In the genomic region with DNA sequence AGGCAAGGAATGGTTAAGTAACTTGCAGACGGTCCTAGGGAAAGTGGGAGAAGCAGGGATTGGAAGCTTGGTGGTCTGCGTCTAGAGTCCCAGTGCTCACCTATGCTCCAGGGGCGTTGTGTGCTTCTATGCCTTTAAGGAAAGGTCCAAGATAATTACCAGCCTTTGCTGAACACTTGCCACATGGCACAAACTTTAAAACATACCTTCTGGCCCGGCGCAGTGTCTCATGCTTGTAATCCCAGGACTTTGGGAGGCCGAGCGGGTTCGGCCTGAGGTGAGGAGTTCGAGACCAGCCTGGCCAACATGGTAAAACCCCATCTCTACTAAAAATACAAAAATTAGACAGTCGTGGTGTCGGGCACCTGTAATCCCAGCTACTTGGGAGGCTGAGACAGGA, we compare ENCODE assay signal across 14 cellular contexts. TPM values are rescaled to one million over a fixed set of nuclear protein-coding genes. Genes with fewer than 3 reads are reported as not detected.
A peak's percentile ranks its signal among the peaks of the same experiment; 100 is the strongest.
DNase-seq lines count a peak whose midpoint lies in the region; ATAC-seq, FAIRE-seq and TF ChIP-seq lines count a peak whose summit lies in the region.
"Had no signal": no experiment of that assay in that cellular context is flagged by ENCODE, and none has a peak within 500 bp of the region (broad histone marks: within the 10 kb centered on the region; RNA-seq: fewer than 3 reads in every experiment).

No MANE protein-coding gene starts in this region.

- H3K4me1 ChIP-seq in SK-N-SH (ENCODE audit: control insufficient read depth in 1 of 2, insufficient read depth in 2 of 2, low read depth in 1 of 2, low read length in 1 of 2): peaks cover 11 to 30% of the 10 kb centered on the region in 2 experiments; a peak in 2 of 4 replicates
- H3K4me1 ChIP-seq in PC-9 (replicated peaks; ENCODE audit: insufficient read depth): peaks cover 41% of the 10 kb centered on the region
- peaks cover 4 to 87% (median 42%) of the 10 kb centered on the region in 3 donors for H3K4me1 ChIP-seq in gastroesophageal sphincter
- peaks cover 20% of the 10 kb centered on the region for H3K4me1 ChIP-seq in smooth muscle cell (ENCODE audit: low read depth)
- H3K4me1 ChIP-seq in colonic mucosa: peaks cover 20% of the 10 kb centered on the region
- peaks cover 22 to 56% (median 37%) of the 10 kb centered on the region in 3 donors for H3K4me1 ChIP-seq in pancreas

- H3K4me2 ChIP-seq in SK-N-SH: peak overlapping the region; percentile 81; the same call in 1 of the 2 replicates
- peak overlapping the region; percentile 100 for H3K4me2 ChIP-seq in PC-9
- H3K4me2 ChIP-seq in smooth muscle cell: peak overlapping the region; percentile 97

- H3K36me3 ChIP-seq in SK-N-SH (replicated peaks in 1 of 2; ENCODE audit: control insufficient read depth in 1 of 2, insufficient read depth in 2 of 2, low read length in 1 of 2) (peaks cover 0 to 2% of the 10 kb centered on the region in 2 experiments), PC-9 (ENCODE audit: low read depth) (0 out of 2 replicates have a peak, but pooled peaks cover 16% of the 10 kb centered on the region), gastroesophageal sphincter (peaks cover 0 to 7% of the 10 kb centered on the region in 2 donors), smooth muscle cell (ENCODE audit: low read depth) (no peaks in the 10 kb centered on the region), colonic mucosa (no peaks in the 10 kb centered on the region), pancreas (no peaks in the 10 kb centered on the region)

- H3K9ac ChIP-seq in SK-N-SH (no peak overlapping the region), smooth muscle cell (ENCODE audit: low read depth) (no peak overlapping the region), colonic mucosa (ENCODE audit: low read depth in 2 of 2, low read length in 2 of 2) (peak overlapping the region in 1 of 2 donors; percentile 51)

- H2AFZ ChIP-seq in SK-N-SH (ENCODE audit: low read depth): no peak overlapping the region
- no peak overlapping the region for H2AFZ ChIP-seq in PC-9
- H2AFZ ChIP-seq in smooth muscle cell (ENCODE audit: low read depth): no peak overlapping the region

- no peaks in the 10 kb centered on the region for H3K9me2 ChIP-seq in SK-N-SH
- no peaks in the 10 kb centered on the region for H3K9me2 ChIP-seq in PC-9 (ENCODE audit: insufficient read depth)

- no peaks in the 10 kb centered on the region for H3K9me3 ChIP-seq in SK-N-SH
- no peaks in the 10 kb centered on the region for H3K9me3 ChIP-seq in PC-9 (ENCODE audit: insufficient read depth, low read depth)
- no peaks in the 10 kb centered on the region for H3K9me3 ChIP-seq in gastroesophageal sphincter
- no peaks in the 10 kb centered on the region for H3K9me3 ChIP-seq in smooth muscle cell (replicated peaks; ENCODE audit: low read depth)
- no peaks in the 10 kb centered on the region for H3K9me3 ChIP-seq in colonic mucosa
- H3K9me3 ChIP-seq in pancreas: no peaks in the 10 kb centered on the region

- H3F3A ChIP-seq in SK-N-SH (replicated peaks; ENCODE audit: insufficient read depth) (peaks cover 10% of the 10 kb centered on the region), PC-9 (ENCODE audit: insufficient read depth, low read depth) (peaks cover 49% of the 10 kb centered on the region), smooth muscle cell (ENCODE audit: low read depth) (peaks cover 25% of the 10 kb centered on the region)

- no peak for FAIRE-seq in pancreas (lab: Jason Lieb, UNC)
- FAIRE-seq: G401.6 had no signal

- TF ChIP-seq CTCF in SK-N-SH (IDR thresholded peaks at IDR 0.05): no peak
- TF ChIP-seq CTCF in PC-9 (conservative IDR thresholded peaks at IDR 0.05): no peak
- no peak for TF ChIP-seq CTCF in gastroesophageal sphincter (IDR thresholded peaks at IDR 0.05)
- TF ChIP-seq CTCF in smooth muscle cell (IDR thresholded peaks at IDR 0.05; ENCODE audit: borderline replicate concordance, insufficient read depth, poor library complexity, severe bottlenecking): no peak
- TF ChIP-seq CTCF in colonic mucosa (IDR thresholded peaks at IDR 0.05): no peak
- no peak for TF ChIP-seq CTCF in pancreas (IDR thresholded peaks at IDR 0.05)

- H3K4me3 ChIP-seq in SK-N-SH (ENCODE audit: low read depth in 2 of 2, low read length in 1 of 2): no peak overlapping the region
- H3K4me3 ChIP-seq in PC-9: peak overlapping the region; percentile 100
- peak overlapping the region in 1 of 2 donors; percentile 72 for H3K4me3 ChIP-seq in gastroesophageal sphincter
- no peak overlapping the region for H3K4me3 ChIP-seq in smooth muscle cell
- H3K4me3 ChIP-seq in colonic mucosa: no peak overlapping the region
- peak overlapping the region in 1 of 4 donors; percentile 78 for H3K4me3 ChIP-seq in pancreas

- WGBS in SK-N-SH (ENCODE audit: low lambda C conversion rate): 94% methylated on average over 11 of the region's 11 CpGs
- WGBS in gastroesophageal sphincter (ENCODE audit: low coverage in 1 of 2), 2 donors: 49 to 69% methylated on average over 4 to 9 of the region's 11 CpGs
- WGBS in smooth muscle cell (ENCODE audit: low lambda C conversion rate): 89% methylated on average over 11 of the region's 11 CpGs
- WGBS in pancreas, 2 donors: 47 to 48% methylated on average over 11 of the region's 11 CpGs

- ATAC-seq in SK-N-SH treated with all-trans-retinoic acid at 6 μM for 48 hours (no peak), gastroesophageal sphincter (no peak), pancreas (no peak)
- ATAC-seq: left lobe of liver, Panc1 had no signal

- H4K20me1 ChIP-seq in SK-N-SH (ENCODE audit: insufficient read depth) (peaks cover 15% of the 10 kb centered on the region; the same call in 1 of the 2 replicates), PC-9 (ENCODE audit: insufficient read depth) (peaks cover 52% of the 10 kb centered on the region), smooth muscle cell (ENCODE audit: low read depth) (peaks cover 58% of the 10 kb centered on the region)

- TF ChIP-seq EP300 in SK-N-SH (IDR thresholded peaks at IDR 0.05; ENCODE audit: borderline replicate concordance in 1 of 2, low read depth in 1 of 2, low read length in 1 of 2): no peak
- no peak for TF ChIP-seq EP300 in gastroesophageal sphincter (IDR thresholded peaks at IDR 0.05)

- no peak for TF ChIP-seq POLR2A in gastroesophageal sphincter (IDR thresholded peaks at IDR 0.05)

- no peak for TF ChIP-seq RAD21 in SK-N-SH (IDR thresholded peaks at IDR 0.05; ENCODE audit: low read length)

- no TSS peak for BruUV-seq in PC-9 (replicated peaks; lab: Mats Ljungman, UMichigan)

- DNase-seq in SK-N-SH (no peak), PC-9 (no peak), smooth muscle cell (lab: John Stamatoyannopoulos, UW; ENCODE audit: unreplicated experiment) (no peak), colonic mucosa (no peak), foreskin melanocyte (no peak), pancreas (no peak)
- DNase-seq: activated CD4-positive, alpha-beta T cell treated with anti-CD3 and anti-CD28 coated beads for 1 hour; H9; NCI-H1436 had no signal

- H3K27me3 ChIP-seq in SK-N-SH (ENCODE audit: insufficient read depth) (no peaks in the 10 kb centered on the region), PC-9 (ENCODE audit: insufficient read depth, low read depth) (no peaks in the 10 kb centered on the region), gastroesophageal sphincter (no peaks in the 10 kb centered on the region), smooth muscle cell (ENCODE audit: low read depth) (no peaks in the 10 kb centered on the region), colonic mucosa (no peaks in the 10 kb centered on the region), pancreas (no peaks in the 10 kb centered on the region)

- H3K27ac ChIP-seq in SK-N-SH (ENCODE audit: low read depth in 2 of 2, low read length in 1 of 2): no peak overlapping the region
- no peak overlapping the region for H3K27ac ChIP-seq in PC-9
- peak overlapping the region in 3 of 4 donors; percentile 41 to 96 (median 87) for H3K27ac ChIP-seq in gastroesophageal sphincter
- H3K27ac ChIP-seq in smooth muscle cell (ENCODE audit: low read depth): no peak overlapping the region
- H3K27ac ChIP-seq in colonic mucosa: no peak overlapping the region
- H3K27ac ChIP-seq in pancreas: no peak overlapping the region

- intact Hi-C loops in PC-9 (cut with micrococcal nuclease; ENCODE audit: unreplicated experiment) (loop anchor here (5.0 kb wide), 1 partner anchor 80 kb away; no protein-coding TSS in a partner anchor), colonic mucosa (cut with DNase I) (no loop called here), pancreas (cut with DNase I) (no loop called here)

- H3K79me2 ChIP-seq in SK-N-SH (ENCODE audit: insufficient read depth) (peaks cover 67% of the 10 kb centered on the region), PC-9 (ENCODE audit: low read depth) (peaks cover 67% of the 10 kb centered on the region), smooth muscle cell (ENCODE audit: low read depth) (peaks cover 67% of the 10 kb centered on the region)

- POLR2A ChIA-PET in SK-N-SH (lab: Yijun Ruan, JAX): interaction anchor here (0.6 kb wide), 1 partner anchor 575 kb away, joined by 4 read pairs; no protein-coding TSS in a partner anchor
- POLR2A ChIA-PET in PC-9 (lab: Charles Lee; ENCODE audit: unreplicated experiment): no interaction called here

- CTCF ChIA-PET in SK-N-SH (lab: Yijun Ruan, JAX) (interaction anchor here (1.5 kb wide), 1 partner anchor 27 kb away, joined by 4 read pairs; no protein-coding TSS in a partner anchor), PC-9 (lab: Charles Lee) (interaction anchor here (0.5 kb wide), 1 partner anchor 124 kb away, joined by 5 read pairs; no protein-coding TSS in a partner anchor)

RNA-seq across cellular contexts. Expression of a gene that starts 2.3 kb away (rescaled TPM):
- 18.8 and 21.6 TPM in 2 replicates for polyA plus RNA-seq in SK-N-SH (2012; rRNA removed)
- polyA plus RNA-seq in SK-N-SH (2012; cell fraction: cytosol; rRNA removed): 13.3 and 16.1 TPM in 2 replicates
- 29.7 and 30.3 TPM in 2 replicates for polyA plus RNA-seq in SK-N-SH (2012; cell fraction: nucleus; rRNA removed)
- 60.1 and 62.9 TPM in 2 replicates for total RNA-seq in PC-9 (2021)
- total RNA-seq in gastroesophageal sphincter: 10 to 100 TPM; 30.6 to 50.7 (median 37.2) TPM
- total RNA-seq in smooth muscle cell: 27.8 and 31.1 TPM in 2 replicates
- 45.5 and 49.4 TPM in 2 replicates for polyA plus RNA-seq in smooth muscle cell
- total RNA-seq in colonic mucosa: 10 to 100 TPM; 55.0 to 68.2 TPM
- 10 to 100 TPM; 23.3 to 35.2 (median 28.7) TPM for total RNA-seq in pancreas
- polyA plus RNA-seq in pancreas: 10 to 100 TPM; 14.6 to 28.6 TPM

RNA-seq across cellular contexts. Expression of a gene that starts 28.1 kb away (rescaled TPM):
- polyA plus RNA-seq in SK-N-SH (2012; rRNA removed): not detected in 2 replicates
- polyA plus RNA-seq in SK-N-SH (2012; cell fraction: cytosol; rRNA removed): not detected in 2 replicates
- polyA plus RNA-seq in SK-N-SH (2012; cell fraction: nucleus; rRNA removed): 0.07 TPM in 1 of 2 replicates, not detected in the other
- 0.79 and 1.1 TPM in 2 replicates for total RNA-seq in PC-9 (2021)
- total RNA-seq in gastroesophageal sphincter: 1 to 10 TPM in 1 of 4 donors, not detected in 3; 1.8 TPM
- total RNA-seq in smooth muscle cell: 1.3 and 2.8 TPM in 2 replicates
- polyA plus RNA-seq in smooth muscle cell: 0.41 TPM in 1 of 2 replicates, not detected in the other
- total RNA-seq in colonic mucosa: under 1 TPM in 1 of 2 donors, not detected in 1; 0.44 TPM
- total RNA-seq in pancreas: under 1 TPM in 5 of 6 donors, not detected in 1; 0.24 to 0.60 (median 0.34) TPM
- polyA plus RNA-seq in pancreas: under 1 TPM in 1 of 2 donors, not detected in 1; 0.34 TPM

RNA-seq across cellular contexts. Expression of a gene that starts 36.9 kb away (rescaled TPM):
- polyA plus RNA-seq in SK-N-SH (2012; rRNA removed): 86.8 and 106 TPM in 2 replicates
- polyA plus RNA-seq in SK-N-SH (2012; cell fraction: cytosol; rRNA removed): 56.6 and 75.2 TPM in 2 replicates
- 58.9 and 65.5 TPM in 2 replicates for polyA plus RNA-seq in SK-N-SH (2012; cell fraction: nucleus; rRNA removed)
- 97.6 and 106 TPM in 2 replicates for total RNA-seq in PC-9 (2021)
- 100 to 1,000 TPM; 127 to 268 (median 155) TPM for total RNA-seq in gastroesophageal sphincter
- 76.8 and 78.2 TPM in 2 replicates for total RNA-seq in smooth muscle cell
- polyA plus RNA-seq in smooth muscle cell: 321 and 365 TPM in 2 replicates
- total RNA-seq in colonic mucosa: 100 to 1,000 TPM; 105 to 133 TPM
- 10 to 100 TPM; 32.6 to 76.4 (median 43.6) TPM for total RNA-seq in pancreas
- polyA plus RNA-seq in pancreas: 100 to 1,000 TPM in 1 of 2 donors, 10 to 100 TPM in 1; 53.6 to 105 TPM

RNA-seq across cellular contexts. Expression of a gene that starts 58.6 kb away (rescaled TPM):
- polyA plus RNA-seq in SK-N-SH (2012; rRNA removed) (3.1 and 3.8 TPM in 2 replicates), smooth muscle cell (4.6 and 7.7 TPM in 2 replicates), pancreas (1 to 10 TPM in 1 of 2 donors, under 1 TPM in 1; 0.76 to 3.6 TPM)
- polyA plus RNA-seq in SK-N-SH (2012; cell fraction: cytosol; rRNA removed): 2.5 and 3.4 TPM in 2 replicates
- polyA plus RNA-seq in SK-N-SH (2012; cell fraction: nucleus; rRNA removed): 3.9 and 4.6 TPM in 2 replicates
- total RNA-seq in PC-9 (2021) (1.9 and 2.4 TPM in 2 replicates), gastroesophageal sphincter (1 to 10 TPM in 3 of 4 donors, under 1 TPM in 1; 0.94 to 7.7 (median 4.6) TPM), smooth muscle cell (1.3 and 5.3 TPM in 2 replicates), colonic mucosa (1 to 10 TPM; 1.1 to 1.7 TPM), pancreas (1 to 10 TPM in 1 of 6 donors, under 1 TPM in 5; 0.23 to 2.0 (median 0.69) TPM)

Comparison
In these comparisons a context has a peak if more than half of its experiments do, and no peak if none do; other contexts are left out.
1. H3K27ac ChIP-seq: peak in gastroesophageal sphincter (3 of 4); none in SK-N-SH (0 of 2), PC-9 (single experiment), smooth muscle cell (single experiment), colonic mucosa (single experiment) and pancreas (0 of 4).
2. Peak in every context shown above with its lines, with median percentiles within 50 percentile points of each other: H3K4me2 ChIP-seq.